ENCODE assay signal across 15 cellular contexts in genomic region chr5:490116-491094, GRCh38. TPM values are rescaled to one million over a fixed set of nuclear protein-coding genes. Genes with fewer than 3 reads are reported as not detected.
DNase-seq lines count a peak whose midpoint lies in the region; ATAC-seq, FAIRE-seq and TF ChIP-seq lines count a peak whose summit lies in the region.
"Had no signal": no experiment of that assay in that cellular context is flagged by ENCODE, and none has a peak within 500 bp of the region (broad histone marks: within the 10 kb centered on the region; RNA-seq: fewer than 3 reads in every experiment).

No MANE protein-coding gene starts in this region.

- H3K9me3 ChIP-seq in DND-41 (ENCODE audit: insufficient read depth, low read length, severe bottlenecking), result no peaks in the 10 kb centered on the region
- H3K9me3 ChIP-seq in K562 (replicated peaks; ENCODE audit: control insufficient read depth, insufficient read depth, low read depth, low read length), result no peaks in the 10 kb centered on the region
- H3K9me3 ChIP-seq: MG63, Peyer's patch had no signal

- no peak for TF ChIP-seq EP300 in K562 (IDR thresholded peaks at IDR 0.05; ENCODE audit: low read length)

- POLR2A ChIA-PET in K562 (lab: Yijun Ruan, JAX), result no interaction called here

- no peak overlapping the region for H3K4me2 ChIP-seq in DND-41 (ENCODE audit: insufficient read depth, low read length)
- no peak overlapping the region for H3K4me2 ChIP-seq in K562 (ENCODE audit: insufficient read depth, low read length)

- CTCF ChIA-PET in K562 (lab: Yijun Ruan, JAX; ENCODE audit: low intra/inter-chr PET ratio), result no interaction called here

- no peak for TF ChIP-seq RAD21 in K562 (CRISPR knock-in tag; conservative IDR thresholded peaks at IDR 0.05 in 1 of 2, IDR thresholded peaks at IDR 0.05 in 1 of 2)

- H3K27ac ChIP-seq in DND-41 (ENCODE audit: low read length) (no peak overlapping the region), K562 (ENCODE audit: extremely low read depth, low read depth, low read length) (no peak overlapping the region)
- H3K27ac ChIP-seq: HL-60, Peyer's patch had no signal

- no peak for TF ChIP-seq POLR2A in K562 (conservative IDR thresholded peaks at IDR 0.05)

- peak; percentile 82 for DNase-seq in COLO668 (lab: John Stamatoyannopoulos, UW; ENCODE audit: unreplicated experiment)
- DNase-seq in DND-41, result no peak
- peak; percentile 69 for DNase-seq in NCI-H2107 (lab: John Stamatoyannopoulos, UW)
- DNase-seq in K562 (ENCODE audit: extremely low read depth in 1 of 4, low spot score in 3 of 4), result no peak
- no peak for DNase-seq in NCI-H226
- DNase-seq: ACHN; CD4-positive, CD25-positive, alpha-beta regulatory T cell; H9; MG63; NCI-H526 treated with DMSO at 0.1 percent for 48 hours; Peyer's patch; SHP77 treated with DMSO at 0.1 percent for 48 hours had no signal

- BruUV-seq in K562 (replicated peaks; lab: Mats Ljungman, UMichigan), result no TSS peak

- H4K20me1 ChIP-seq in DND-41 (ENCODE audit: insufficient read depth, low read length) (no peaks in the 10 kb centered on the region), K562 (replicated peaks; ENCODE audit: control insufficient read depth, insufficient read depth, low read length) (peaks cover 9% of the 10 kb centered on the region; the same call in 1 of the 2 replicates)

- in situ Hi-C loops in K562 (cut with MboI), result no loop called here

- H3K4me3 ChIP-seq in DND-41 (ENCODE audit: low read depth in 1 of 2, low read length in 2 of 2), result no peak overlapping the region
- H3K4me3 ChIP-seq in K562, result no peak overlapping the region
- H3K4me3 ChIP-seq: MG63, Peyer's patch had no signal

- no peak overlapping the region for H2AFZ ChIP-seq in DND-41 (ENCODE audit: low read depth, low read length)
- no peak overlapping the region for H2AFZ ChIP-seq in K562 (ENCODE audit: low read depth, low read length)

- no peaks in the 10 kb centered on the region for H3K27me3 ChIP-seq in DND-41 (ENCODE audit: insufficient read depth, low read length, poor library complexity)
- peaks cover 36 to 57% of the 10 kb centered on the region in 2 experiments; a peak in 4 of 5 replicates for H3K27me3 ChIP-seq in K562 (ENCODE audit: control insufficient read depth in 2 of 2, insufficient read depth in 2 of 2, low read length in 2 of 2)
- H3K27me3 ChIP-seq: MG63, Peyer's patch had no signal

- ATAC-seq in DND-41 (ENCODE audit: insufficient read depth, low read depth) (0 out of 3 replicates have a peak, but pooled peaks have one; percentile 14), K562 (no peak), GM19452 (IDR thresholded peaks at IDR 0.05; ENCODE audit: unreplicated experiment) (no peak), HG03045 (IDR thresholded peaks at IDR 0.05; ENCODE audit: unreplicated experiment) (no peak)

- H3K9ac ChIP-seq in DND-41 (ENCODE audit: low read depth, low read length), result no peak overlapping the region
- no peak overlapping the region for H3K9ac ChIP-seq in K562 (ENCODE audit: insufficient read depth in 1 of 2, low read depth in 2 of 2, low read length in 2 of 2)

- FAIRE-seq in K562 (lab: Jason Lieb, UNC), result no peak

- intact Hi-C loops in K562 (cut with micrococcal nuclease), result no loop called here

- H3K79me2 ChIP-seq in DND-41 (ENCODE audit: insufficient read depth, low read length) (no peaks in the 10 kb centered on the region), K562 (ENCODE audit: control insufficient read depth, insufficient read depth, low read length) (no peaks in the 10 kb centered on the region)

- peaks cover 4% of the 10 kb centered on the region for H3K9me1 ChIP-seq in K562 (ENCODE audit: control insufficient read depth, insufficient read depth, low read length)

- WGBS in K562 (ENCODE audit: insufficient coverage, low coverage, missing lambda C conversion rate), result 18% methylated on average over 40 of the region's 46 CpGs

- H3K36me3 ChIP-seq in DND-41 (ENCODE audit: insufficient read depth, low read length) (no peaks in the 10 kb centered on the region), K562 (ENCODE audit: control insufficient read depth, insufficient read depth, low read length) (no peaks in the 10 kb centered on the region)
- H3K36me3 ChIP-seq: MG63 had no signal

- TF ChIP-seq CTCF in DND-41 (IDR thresholded peaks at IDR 0.05; ENCODE audit: borderline replicate concordance, extremely low read depth, low read length, poor library complexity, severe bottlenecking), result no peak
- TF ChIP-seq CTCF in K562 (IDR thresholded peaks at IDR 0.05 in 2 of 3, conservative IDR thresholded peaks at IDR 0.05 in 1 of 3; ENCODE audit: insufficient read depth in 2 of 3, low read depth in 1 of 3, low read length in 3 of 3), result no peak

- H3K4me1 ChIP-seq in DND-41 (ENCODE audit: insufficient read depth, low read length) (no peaks in the 10 kb centered on the region), K562 (replicated peaks in 1 of 2; ENCODE audit: control insufficient read depth in 2 of 2, insufficient read depth in 2 of 2, low read length in 2 of 2) (peaks cover 7 to 75% of the 10 kb centered on the region in 2 experiments; a peak in 3 of 5 replicates)

TF ChIP-seq in K562, 482 proteins besides CTCF, POLR2A, EP300 and RAD21:
- TF ChIP-seq USF1 (CRISPR knock-in tag; IDR thresholded peaks at IDR 0.05) (peak; percentile 53; the same call in 1 of the 2 replicates), ZKSCAN1 (IDR thresholded peaks at IDR 0.05; ENCODE audit: low read depth, low read length) (no peak), E2F6 (IDR thresholded peaks at IDR 0.05; ENCODE audit: borderline replicate concordance in 1 of 2, extremely low read depth in 1 of 2, insufficient read depth in 1 of 2, insufficient read length in 1 of 2, low read depth in 1 of 2, low read length in 1 of 2, poor library complexity in 1 of 2, severe bottlenecking in 1 of 2) (peak in 1 of 2 experiments; percentile 44)
TF ChIP-seq in K562: peak in this region for 2.

RNA-seq across cellular contexts. Expression of gene SLC9A3, which starts 33.8 kb away (rescaled TPM):
- 2.7 and 4.4 TPM in 2 replicates for total RNA-seq in K562 (2011; cell fraction: chromatin; rRNA removed; ENCODE audit: low replicate concordance)
- total RNA-seq in K562 (2011; cell fraction: nucleolus; rRNA removed), result 4.6 and 5.5 TPM in 2 replicates
- total RNA-seq in K562 (2011; cell fraction: nucleoplasm; rRNA removed), result 3.2 and 4.1 TPM in 2 replicates
- 4.7 and 6.7 TPM in 2 replicates for total RNA-seq in K562 (2014; rRNA removed)
- total RNA-seq in K562 (2014; rRNA removed; fragmentation: Illumina TruSeq; extraction: Trizol), result 1.3 and 1.5 TPM in 2 replicates
- 2.1 and 2.9 TPM in 2 replicates for total RNA-seq in K562 (2015; rRNA removed; fragmentation: Illumina TruSeq; extraction: Trizol)
- 4.0 and 4.4 TPM in 2 replicates for total RNA-seq in K562 (2021)
- polyA plus RNA-seq in K562 (2011; rRNA removed), result 2.6 and 3.7 TPM in 2 replicates
- polyA plus RNA-seq in K562 (2011; cell fraction: cytosol; rRNA removed), result 3.0 and 6.6 TPM in 2 replicates
- polyA plus RNA-seq in K562 (2011; cell fraction: nucleus; rRNA removed), result 4.7 and 8.2 TPM in 2 replicates
- 3.0 and 3.6 TPM in 2 replicates for polyA plus RNA-seq in K562 (2012)
- polyA plus RNA-seq in K562 (2014; fragmentation: Illumina TruSeq; extraction: Trizol), result 3.6 and 3.7 TPM in 2 replicates
- polyA plus RNA-seq in K562 (2014; fragmentation: Nextera tagmentation; extraction: Ambion mirVana), result not detected
- polyA plus RNA-seq in K562 (2014; rRNA removed), result 5.8 and 7.3 TPM in 2 replicates
- 0.99 and 1.2 TPM in 2 replicates for polyA minus RNA-seq in K562 (2011; rRNA and poly(A)+ RNA removed)
- 0.82 and 2.1 TPM in 2 replicates for polyA minus RNA-seq in K562 (2011; cell fraction: cytosol; rRNA and poly(A)+ RNA removed)
- polyA minus RNA-seq in K562 (2011; cell fraction: nucleus; rRNA and poly(A)+ RNA removed), result 3.0 and 3.6 TPM in 2 replicates

RNA-seq across cellular contexts. Expression of gene EXOC3, which starts 47.4 kb away (rescaled TPM):
- 103 and 177 TPM in 2 replicates for total RNA-seq in K562 (2011; cell fraction: chromatin; rRNA removed; ENCODE audit: low replicate concordance)
- 66.8 and 69.0 TPM in 2 replicates for total RNA-seq in K562 (2011; cell fraction: nucleolus; rRNA removed)
- 75.2 and 79.0 TPM in 2 replicates for total RNA-seq in K562 (2011; cell fraction: nucleoplasm; rRNA removed)
- 22.4 and 27.5 TPM in 2 replicates for total RNA-seq in K562 (2014; rRNA removed)
- total RNA-seq in K562 (2014; rRNA removed; fragmentation: Illumina TruSeq; extraction: Trizol), result 13.9 and 16.5 TPM in 2 replicates
- total RNA-seq in K562 (2015; rRNA removed; fragmentation: Illumina TruSeq; extraction: Trizol), result 22.4 and 22.9 TPM in 2 replicates
- 41.0 and 41.9 TPM in 2 replicates for total RNA-seq in K562 (2021)
- polyA plus RNA-seq in K562 (2011; rRNA removed), result 15.5 and 18.8 TPM in 2 replicates
- 12.0 and 15.7 TPM in 2 replicates for polyA plus RNA-seq in K562 (2011; cell fraction: cytosol; rRNA removed)
- polyA plus RNA-seq in K562 (2011; cell fraction: nucleus; rRNA removed), result 37.6 and 54.4 TPM in 2 replicates
- 34.5 and 78.0 TPM in 2 replicates for polyA plus RNA-seq in K562 (2012)
- 22.9 and 25.8 TPM in 2 replicates for polyA plus RNA-seq in K562 (2014; fragmentation: Illumina TruSeq; extraction: Trizol)
- polyA plus RNA-seq in K562 (2014; fragmentation: Nextera tagmentation; extraction: Ambion mirVana), result 1 to 10 TPM; 1.4 to 3.7 TPM
- 25.6 and 26.4 TPM in 2 replicates for polyA plus RNA-seq in K562 (2014; rRNA removed)
- 13.4 and 17.1 TPM in 2 replicates for polyA minus RNA-seq in K562 (2011; rRNA and poly(A)+ RNA removed)
- 14.6 and 14.7 TPM in 2 replicates for polyA minus RNA-seq in K562 (2011; cell fraction: cytosol; rRNA and poly(A)+ RNA removed)
- 18.3 and 25.2 TPM in 2 replicates for polyA minus RNA-seq in K562 (2011; cell fraction: nucleus; rRNA and poly(A)+ RNA removed)

Comparison
In these comparisons a context has a peak if more than half of its experiments do, and no peak if none do; other contexts are left out.
1. DNase-seq: peak in COLO668 (single experiment) and NCI-H2107 (single experiment); none in DND-41 (single experiment), K562 (0 of 4) and NCI-H226 (single experiment).